ENCODE assay signal across 26 cellular contexts in genomic region chr9:68547417-68547816, GRCh38. TPM values are rescaled to one million over a fixed set of nuclear protein-coding genes. Genes with fewer than 3 reads are reported as not detected.
DNase-seq lines count a peak whose midpoint lies in the region; ATAC-seq and TF ChIP-seq lines count a peak whose summit lies in the region.
"Had no signal": no experiment of that assay in that cellular context is flagged by ENCODE, and none has a peak within 500 bp of the region (broad histone marks: within the 10 kb centered on the region; RNA-seq: fewer than 3 reads in every experiment).

No MANE protein-coding gene starts in this region.

- no peaks in the 10 kb centered on the region for H3K27me3 ChIP-seq in Loucy (ENCODE audit: insufficient read depth, low read length, poor library complexity, severe bottlenecking)
- H3K27me3 ChIP-seq: MG63 had no signal

- H3K36me3 ChIP-seq in Loucy (ENCODE audit: insufficient read depth, low read length), result no peaks in the 10 kb centered on the region
- H3K36me3 ChIP-seq: MG63 had no signal

- peak overlapping the region; percentile 58; the same call in 1 of the 2 replicates for H2AFZ ChIP-seq in Loucy (ENCODE audit: low read length)
- H2AFZ ChIP-seq: PC-9 had no signal

- no peaks in the 10 kb centered on the region for H3K9me3 Mint-ChIP-seq in dendritic cell treated with granulocyte-macrophage colony-stimulating factor and Interleukin-4, amounts not matched to agents 40 ng/mL and 50 ng/mL, for 4 days
- no peaks in the 10 kb centered on the region for H3K9me3 Mint-ChIP-seq in natural killer cell
- H3K9me3 Mint-ChIP-seq: activated naive CD4-positive, alpha-beta T cell treated with anti-CD3 and anti-CD28 coated beads, Interleukin-2, amount 50 U/mL, for 24 hours; brain; CD8-positive, alpha-beta memory T cell; naive thymus-derived CD8-positive, alpha-beta T cell; stimulated activated naive CD8-positive, alpha-beta T cell treated with anti-CD3 and anti-CD28 coated beads, Interleukin-15, Interleukin-2, amounts not matched to agents 100 ng/mL and 50 ng/mL, for 24 hours had no signal

- H3K4me1 ChIP-seq in Loucy (ENCODE audit: insufficient read depth, low read length, poor library complexity, severe bottlenecking), result no peaks in the 10 kb centered on the region

- TF ChIP-seq CTCF in Loucy (conservative IDR thresholded peaks at IDR 0.05; ENCODE audit: low read length), result no peak
- no peak for TF ChIP-seq CTCF in natural killer cell (IDR thresholded peaks at IDR 0.05)

- no peaks in the 10 kb centered on the region for H3K9me2 ChIP-seq in Loucy (replicated peaks; ENCODE audit: low read depth, low read length)

- no peaks in the 10 kb centered on the region for H3K9me3 ChIP-seq in Loucy (ENCODE audit: insufficient read depth, low read depth, low read length)
- H3K9me3 ChIP-seq: MG63 had no signal

- ATAC-seq in natural killer cell (no peak), GM21528 (IDR thresholded peaks at IDR 0.05; ENCODE audit: low FRiP score, unreplicated experiment) (no peak)
- ATAC-seq: naive thymus-derived CD8-positive, alpha-beta T cell had no signal

- no peak overlapping the region for H3K4me2 ChIP-seq in Loucy (ENCODE audit: low read depth, low read length, poor library complexity, severe bottlenecking)
- H3K4me2 ChIP-seq: PC-9 had no signal

- no peaks in the 10 kb centered on the region for H3F3A ChIP-seq in Loucy (ENCODE audit: low read depth)

- H3K27ac Mint-ChIP-seq in dendritic cell treated with granulocyte-macrophage colony-stimulating factor and Interleukin-4, amounts not matched to agents 40 ng/mL and 50 ng/mL, for 4 days, result peak overlapping the region; percentile 95
- H3K27ac Mint-ChIP-seq in natural killer cell, result peak overlapping the region; percentile 29 to 84
- H3K27ac Mint-ChIP-seq: activated naive CD4-positive, alpha-beta T cell treated with anti-CD3 and anti-CD28 coated beads, Interleukin-2, amount 50 U/mL, for 24 hours had no signal

- peak overlapping the region; percentile 65 for H3K4me3 Mint-ChIP-seq in dendritic cell treated with granulocyte-macrophage colony-stimulating factor and Interleukin-4, amounts not matched to agents 40 ng/mL and 50 ng/mL, for 4 days
- peak overlapping the region; percentile 25 for H3K4me3 Mint-ChIP-seq in natural killer cell
- H3K4me3 Mint-ChIP-seq: activated naive CD4-positive, alpha-beta T cell treated with anti-CD3 and anti-CD28 coated beads, Interleukin-2, amount 50 U/mL, for 24 hours; brain had no signal

- no peaks in the 10 kb centered on the region for H4K20me1 ChIP-seq in Loucy (ENCODE audit: insufficient read depth, low read length, poor library complexity, severe bottlenecking)

- H3K36me3 Mint-ChIP-seq in dendritic cell treated with granulocyte-macrophage colony-stimulating factor and Interleukin-4, amounts not matched to agents 40 ng/mL and 50 ng/mL, for 4 days (ENCODE audit: low read depth), result no peaks in the 10 kb centered on the region
- no peaks in the 10 kb centered on the region for H3K36me3 Mint-ChIP-seq in natural killer cell
- H3K36me3 Mint-ChIP-seq: activated naive CD4-positive, alpha-beta T cell treated with anti-CD3 and anti-CD28 coated beads, Interleukin-2, amount 50 U/mL, for 24 hours; brain; CD8-positive, alpha-beta memory T cell; naive thymus-derived CD8-positive, alpha-beta T cell had no signal

- H3K4me3 ChIP-seq in Loucy (ENCODE audit: low read length, poor library complexity, severe bottlenecking), result no peak overlapping the region
- H3K4me3 ChIP-seq: MG63, PC-9 had no signal

- intact Hi-C loops in dendritic cell treated with granulocyte-macrophage colony-stimulating factor and Interleukin-4, amounts not matched to agents 40 ng/mL and 50 ng/mL, for 4 days (cut with micrococcal nuclease), result no loop called here
- intact Hi-C loops in natural killer cell (cut with micrococcal nuclease), result no loop called here

- no peak overlapping the region for H3K9ac ChIP-seq in Loucy (ENCODE audit: low read depth, low read length, poor library complexity, severe bottlenecking)

- peak; percentile 66 to 68 for DNase-seq in AML-193 (lab: John Stamatoyannopoulos, UW)
- DNase-seq in natural killer cell, result no peak
- no peak for DNase-seq in GM03348 (ENCODE audit: low spot score)
- DNase-seq in NCI-H526 treated with DMSO at 0.1 percent for 48 hours (lab: John Stamatoyannopoulos, UW), result no peak
- no peak for DNase-seq in NK-92 treated with Interleukin-12 subunit alpha and Interleukin-12 subunit beta, amount 100 ng/mL, for 24 hours (lab: John Stamatoyannopoulos, UW)
- DNase-seq: ACHN; activated CD4-positive, alpha-beta T cell treated with anti-CD3 and anti-CD28 coated beads, Interleukin-2, amount 50 U/mL, for 4 hours; CD8-positive, alpha-beta memory T cell; DND-41; erythroblast; mammary epithelial cell; MG63; naive thymus-derived CD8-positive, alpha-beta T cell; NCI-H2081; NCI-H524; PC-9 had no signal

- H3K79me2 ChIP-seq in Loucy (ENCODE audit: insufficient read depth, low read length), result no peaks in the 10 kb centered on the region

- H3K4me1 Mint-ChIP-seq in dendritic cell treated with granulocyte-macrophage colony-stimulating factor and Interleukin-4, amounts not matched to agents 40 ng/mL and 50 ng/mL, for 4 days (ENCODE audit: low read depth), result peaks cover 65% of the 10 kb centered on the region
- H3K4me1 Mint-ChIP-seq in natural killer cell, result peaks cover 10 to 17% of the 10 kb centered on the region in 2 donors
- H3K4me1 Mint-ChIP-seq: activated naive CD4-positive, alpha-beta T cell treated with anti-CD3 and anti-CD28 coated beads, Interleukin-2, amount 50 U/mL, for 24 hours had no signal

- H3K27me3 Mint-ChIP-seq in dendritic cell treated with granulocyte-macrophage colony-stimulating factor and Interleukin-4, amounts not matched to agents 40 ng/mL and 50 ng/mL, for 4 days, result no peaks in the 10 kb centered on the region
- peaks cover 0 to 4% of the 10 kb centered on the region in 2 donors for H3K27me3 Mint-ChIP-seq in natural killer cell (ENCODE audit: low read depth in 2 of 2)
- H3K27me3 Mint-ChIP-seq: stimulated activated naive CD8-positive, alpha-beta T cell treated with anti-CD3 and anti-CD28 coated beads, Interleukin-15, Interleukin-2, amounts not matched to agents 100 ng/mL and 50 ng/mL, for 24 hours had no signal

RNA-seq across cellular contexts. Expression of gene TMEM252, which starts 6.7 kb away (rescaled TPM):
- not detected for total RNA-seq in natural killer cell
- total RNA-seq: CD8-positive, alpha-beta memory T cell; dermis microvascular lymphatic vessel endothelial cell; glomerular endothelial cell; mammary epithelial cell; naive thymus-derived CD8-positive, alpha-beta T cell; PC-9; pulmonary artery endothelial cell; urinary bladder had no signal

Comparison
In these comparisons a context has a peak if more than half of its experiments do, and no peak if none do; other contexts are left out.
1. DNase-seq: peak in AML-193 (2 of 2); none in natural killer cell (single experiment), GM03348 (single experiment), NCI-H526 treated with DMSO at 0.1 percent for 48 hours (single experiment) and NK-92 treated with Interleukin-12 subunit alpha and Interleukin-12 subunit beta, amount 100 ng/mL, for 24 hours (single experiment).